Comparison of ENCODE assay signal across 10 cellular contexts in the genomic region with DNA sequence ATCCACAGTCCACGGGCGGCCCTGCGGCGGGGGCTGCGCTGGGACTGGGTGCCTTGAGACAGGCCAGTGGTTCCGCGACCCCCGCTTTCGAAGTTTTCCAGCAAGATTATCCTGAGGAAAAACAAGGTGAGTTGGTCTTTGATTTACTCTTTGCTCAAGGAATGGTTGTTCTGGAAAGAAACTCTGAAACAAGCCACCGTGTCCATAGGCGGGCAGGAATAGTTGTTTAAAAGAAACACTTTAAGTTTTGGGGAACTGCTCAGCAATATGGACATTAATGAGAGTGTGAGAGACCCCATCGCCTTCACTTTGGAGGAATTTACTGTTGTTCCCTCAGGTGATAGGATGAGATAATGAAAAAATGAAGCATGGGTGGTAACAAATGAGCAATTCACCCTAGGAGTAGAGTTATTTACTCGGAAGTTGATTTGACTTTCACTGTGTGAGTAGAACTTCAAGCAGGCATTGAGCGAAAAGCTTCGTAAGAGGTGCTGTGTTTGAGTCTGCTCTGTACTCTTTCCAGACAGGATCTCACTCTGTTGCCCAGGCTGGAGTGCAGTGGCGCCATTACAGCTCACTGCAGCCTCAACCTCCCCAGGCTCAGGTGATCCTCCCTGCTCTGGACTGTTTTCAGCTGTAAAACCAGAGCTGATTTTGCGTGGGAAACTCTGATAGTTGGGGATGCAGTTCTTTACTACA. TPM values are rescaled to one million over a fixed set of nuclear protein-coding genes. Genes with fewer than 3 reads are reported as not detected.
DNase-seq lines count a peak whose midpoint lies in the region; ATAC-seq, FAIRE-seq and TF ChIP-seq lines count a peak whose summit lies in the region.
"Had no signal": no experiment of that assay in that cellular context is flagged by ENCODE, and none has a peak within 500 bp of the region (broad histone marks: within the 10 kb centered on the region; RNA-seq: fewer than 3 reads in every experiment).

No MANE protein-coding gene starts in this region.

- ATAC-seq in activated naive CD8-positive, alpha-beta T cell treated with anti-CD3 and anti-CD28 coated beads, Interleukin-2, amount 50 U/mL, for 24 hours = no peak
- ATAC-seq in GM18909 (IDR thresholded peaks at IDR 0.05; ENCODE audit: poor library complexity, unreplicated experiment) (no peak), GM21786 (IDR thresholded peaks at IDR 0.05; ENCODE audit: unreplicated experiment) (no peak)

- peak overlapping the region; percentile 6 for H3K4me3 Mint-ChIP-seq in activated naive CD8-positive, alpha-beta T cell treated with anti-CD3 and anti-CD28 coated beads, Interleukin-2, amount 50 U/mL, for 24 hours

- H3K9ac ChIP-seq in kidney (ENCODE audit: low read length in 2 of 2) = peak overlapping the region; percentile 71 to 72

- H3K4me3 ChIP-seq in HEK293 (ENCODE audit: low read depth, low read length) (peak overlapping the region; percentile 98), kidney (ENCODE audit: low read length in 2 of 2) (peak overlapping the region; percentile 65 to 68), skin epidermis (peak overlapping the region; percentile 29 to 64 (median 49))

- no peaks in the 10 kb centered on the region for H3K9me3 Mint-ChIP-seq in activated naive CD8-positive, alpha-beta T cell treated with anti-CD3 and anti-CD28 coated beads, Interleukin-2, amount 50 U/mL, for 24 hours

- H3K27ac Mint-ChIP-seq in activated naive CD8-positive, alpha-beta T cell treated with anti-CD3 and anti-CD28 coated beads, Interleukin-2, amount 50 U/mL, for 24 hours = no peak overlapping the region

- FAIRE-seq in kidney (lab: Jason Lieb, UNC) = no peak

- H3K9me3 ChIP-seq in HEK293 (ENCODE audit: control insufficient read depth, insufficient read depth, low read depth, low read length) = no peaks in the 10 kb centered on the region
- no peaks in the 10 kb centered on the region for H3K9me3 ChIP-seq in kidney (ENCODE audit: control insufficient read depth in 1 of 2, low read length in 2 of 2)

- H3K4me1 ChIP-seq in HEK293 (ENCODE audit: control insufficient read depth, insufficient read depth, low read length) (no peaks in the 10 kb centered on the region), kidney (ENCODE audit: control insufficient read depth in 1 of 2, insufficient read depth in 1 of 2, low read depth in 1 of 2, low read length in 2 of 2) (peaks cover 0 to 6% of the 10 kb centered on the region in 2 donors)

- H3K27ac ChIP-seq in HEK293 (ENCODE audit: extremely low read depth, low read depth, low read length) = peak overlapping the region; percentile 60; the same call in 1 of the 2 replicates
- H3K27ac ChIP-seq in kidney (ENCODE audit: low read depth in 2 of 2, low read length in 2 of 2) = peak overlapping the region; percentile 90
- H3K27ac ChIP-seq in skin epidermis = peak overlapping the region in 6 of 21 experiments; percentile 3 to 80 (median 48)

- intact Hi-C loops in kidney (cut with DNase I) = no loop called here

- TF ChIP-seq CTCF in HEK293 (tag by site-specific recombination; IDR thresholded peaks at IDR 0.05) (no peak), kidney (IDR thresholded peaks at IDR 0.05; ENCODE audit: borderline replicate concordance, extremely low read depth, insufficient read depth) (no peak)

- H3K4me1 Mint-ChIP-seq in activated naive CD8-positive, alpha-beta T cell treated with anti-CD3 and anti-CD28 coated beads, Interleukin-2, amount 50 U/mL, for 24 hours = peaks cover 3% of the 10 kb centered on the region

- no peaks in the 10 kb centered on the region for H3K36me3 Mint-ChIP-seq in activated naive CD8-positive, alpha-beta T cell treated with anti-CD3 and anti-CD28 coated beads, Interleukin-2, amount 50 U/mL, for 24 hours (ENCODE audit: low read depth)

- CTCF ChIA-PET in HEK293 (lab: Yijun Ruan, JAX) = interaction anchor here (2.1 to 6.0 kb wide), 2 partner anchors 140 to 204 kb away, joined by 12 to 183 read pairs; no protein-coding TSS in a partner anchor

- POLR2A ChIA-PET in HEK293 (lab: Yijun Ruan, JAX) = no interaction called here

- H3K36me3 ChIP-seq in HEK293 (ENCODE audit: control insufficient read depth in 2 of 2, insufficient read depth in 1 of 2, low read length in 2 of 2) (no peaks in the 10 kb centered on the region), kidney (ENCODE audit: control insufficient read depth in 1 of 2, insufficient read depth in 2 of 2, low read length in 2 of 2) (peaks cover 0 to 5% of the 10 kb centered on the region in 2 donors)

- no peak for DNase-seq in activated naive CD8-positive, alpha-beta T cell treated with anti-CD3 and anti-CD28 coated beads, Interleukin-2, amount 50 U/mL, for 24 hours
- DNase-seq in kidney (no peak), NCI-H510A treated with DMSO at 0.1 percent for 48 hours (lab: John Stamatoyannopoulos, UW) (no peak)
- DNase-seq in activated CD4-positive, alpha-beta T cell treated with anti-CD3 and anti-CD28 coated beads, Interleukin-2, amount 50 U/mL, for 1 hour = no peak
- DNase-seq: foreskin melanocyte, SIG-M5 had no signal

- H3K27me3 Mint-ChIP-seq in activated naive CD8-positive, alpha-beta T cell treated with anti-CD3 and anti-CD28 coated beads, Interleukin-2, amount 50 U/mL, for 24 hours = peaks cover 56% of the 10 kb centered on the region

TF ChIP-seq in HEK293, 187 proteins besides CTCF, POLR2A, EP300 and RAD21:
- peak; percentile 26; the same call in 1 of the 2 replicates for TF ChIP-seq ZNF335 (tag by site-specific recombination; conservative IDR thresholded peaks at IDR 0.05)
- 0 out of 2 replicates have a peak, but pooled peaks have one; percentile 27 for TF ChIP-seq HOXC10 (CRISPR knock-in tag; IDR thresholded peaks at IDR 0.05)
- TF ChIP-seq ZBTB17 (tag by site-specific recombination; IDR thresholded peaks at IDR 0.05) = peak; percentile 66; the same call in 1 of the 2 replicates
- TF ChIP-seq, protein P1, sequence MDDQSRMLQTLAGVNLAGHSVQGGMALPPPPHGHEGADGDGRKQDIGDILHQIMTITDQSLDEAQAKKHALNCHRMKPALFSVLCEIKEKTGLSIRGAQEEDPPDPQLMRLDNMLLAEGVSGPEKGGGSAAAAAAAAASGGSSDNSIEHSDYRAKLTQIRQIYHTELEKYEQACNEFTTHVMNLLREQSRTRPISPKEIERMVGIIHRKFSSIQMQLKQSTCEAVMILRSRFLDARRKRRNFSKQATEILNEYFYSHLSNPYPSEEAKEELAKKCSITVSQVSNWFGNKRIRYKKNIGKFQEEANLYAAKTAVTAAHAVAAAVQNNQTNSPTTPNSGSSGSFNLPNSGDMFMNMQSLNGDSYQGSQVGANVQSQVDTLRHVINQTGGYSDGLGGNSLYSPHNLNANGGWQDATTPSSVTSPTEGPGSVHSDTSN (CRISPR knock-in tag; IDR thresholded peaks at IDR 0.05) = peak; percentile 14; the same call in 1 of the 2 replicates
- no peak for TF ChIP-seq KLF1 (tag by site-specific recombination; IDR thresholded peaks at IDR 0.05)
- no peak for TF ChIP-seq ZNF354C (tag by site-specific recombination; IDR thresholded peaks at IDR 0.05; ENCODE audit: borderline replicate concordance, low read depth)
- peak; percentile 88 for TF ChIP-seq ZNF121 (tag by site-specific recombination; IDR thresholded peaks at IDR 0.05)
- 0 out of 2 replicates have a peak, but pooled peaks have one; percentile 17 for TF ChIP-seq KLF16 (tag by site-specific recombination; IDR thresholded peaks at IDR 0.05)
- TF ChIP-seq ZNF571 (tag by site-specific recombination; IDR thresholded peaks at IDR 0.05) = no peak
- no peak for TF ChIP-seq MEIS1 (CRISPR knock-in tag; IDR thresholded peaks at IDR 0.05; ENCODE audit: borderline replicate concordance)
- no peak for TF ChIP-seq SP7 (tag by site-specific recombination; IDR thresholded peaks at IDR 0.05)
- no peak for TF ChIP-seq ZSCAN23 (tag by site-specific recombination; IDR thresholded peaks at IDR 0.05)
- TF ChIP-seq ZNF202 (tag by site-specific recombination; IDR thresholded peaks at IDR 0.05; ENCODE audit: borderline replicate concordance) = no peak
TF ChIP-seq in HEK293: peak in this region for 6.

RNA-seq across cellular contexts. Expression of a gene that starts 1.1 kb away (rescaled TPM):
- 2.3 TPM for total RNA-seq in kidney
- polyA plus RNA-seq in kidney (ENCODE audit: insufficient read depth, low read depth, low replicate concordance) = 2.6 TPM
